In genomic region chrX:1507511-1508463, GRCh38 we compare ENCODE assay signal across 8 cellular contexts. TPM values are rescaled to one million over a fixed set of nuclear protein-coding genes. Genes with fewer than 3 reads are reported as not detected.
DNase-seq lines count a peak whose midpoint lies in the region; ATAC-seq and TF ChIP-seq lines count a peak whose summit lies in the region.

No MANE protein-coding gene starts in this region.

- intact Hi-C loops in Right ventricle myocardium inferior (cut with DNase I), result no loop called here

- TF ChIP-seq CTCF in suprapubic skin (IDR thresholded peaks at IDR 0.05), result no peak

- no peaks in the 10 kb centered on the region for H3K36me3 ChIP-seq in suprapubic skin

- H3K4me1 ChIP-seq in suprapubic skin, result no peaks in the 10 kb centered on the region

- ATAC-seq in GM19372 (IDR thresholded peaks at IDR 0.05; ENCODE audit: low read depth, unreplicated experiment) (peak; percentile 66), HG03196 (IDR thresholded peaks at IDR 0.05; ENCODE audit: unreplicated experiment) (peak; percentile 59), Right ventricle myocardium inferior (no peak)

- no peaks in the 10 kb centered on the region for H3K27me3 ChIP-seq in suprapubic skin

- no peak for TF ChIP-seq EP300 in suprapubic skin (IDR thresholded peaks at IDR 0.05)

- H3K9me3 ChIP-seq in suprapubic skin, result peaks cover 13% of the 10 kb centered on the region

- no peak overlapping the region for H3K27ac ChIP-seq in suprapubic skin

- no peak for TF ChIP-seq POLR2A in suprapubic skin (IDR thresholded peaks at IDR 0.05)

- no peak overlapping the region for H3K4me3 ChIP-seq in suprapubic skin

- peak; percentile 72 for DNase-seq in CD1c-positive myeloid dendritic cell (ENCODE audit: extremely low spot score)
- peak; percentile 19 for DNase-seq in activated CD8-positive, alpha-beta memory T cell treated with anti-CD3 and anti-CD28 coated beads, Interleukin-2, amount 50 U/mL, for 1 hour (ENCODE audit: extremely low read depth)
- DNase-seq in suprapubic skin (ENCODE audit: low spot score in 2 of 2), result peak; percentile 48 to 71
- DNase-seq in NCI-H345 (lab: John Stamatoyannopoulos, UW), result no peak
- no peak for DNase-seq in SIG-M5 (lab: John Stamatoyannopoulos, UW)
- DNase-seq in Right ventricle myocardium inferior (ENCODE audit: missing footprints), result no peak

- 79% methylated on average over 34 of the region's 40 CpGs for WGBS in suprapubic skin

RNA-seq across cellular contexts. Expression of gene P2RY8, which starts 29.2 kb away (rescaled TPM):
- total RNA-seq in suprapubic skin (under 1 TPM in 1 of 4 donors, not detected in 3; 0.25 TPM), Right ventricle myocardium inferior (1.9 TPM)

RNA-seq across cellular contexts. Expression of gene ASMTL, which starts 55.1 kb away (rescaled TPM):
- 10 to 100 TPM; 19.4 to 27.7 (median 24.4) TPM for total RNA-seq in suprapubic skin
- 33.1 TPM for total RNA-seq in Right ventricle myocardium inferior

Comparison
In these comparisons a context has a peak if more than half of its experiments do, and no peak if none do; other contexts are left out.
1. DNase-seq: peak in CD1c-positive myeloid dendritic cell (single experiment), activated CD8-positive, alpha-beta memory T cell treated with anti-CD3 and anti-CD28 coated beads, Interleukin-2, amount 50 U/mL, for 1 hour (single experiment) and suprapubic skin (2 of 2); none in NCI-H345 (single experiment), SIG-M5 (single experiment) and Right ventricle myocardium inferior (single experiment).